1 cellular context compared by ENCODE assay signal in genomic region chr10:125002044-125002422, GRCh38.
TF ChIP-seq lines count a peak whose summit lies in the region.

No MANE protein-coding gene starts in this region.

TF ChIP-seq in HepG2, 621 proteins besides CTCF, POLR2A, EP300 and RAD21:
- TF ChIP-seq, protein P1, sequence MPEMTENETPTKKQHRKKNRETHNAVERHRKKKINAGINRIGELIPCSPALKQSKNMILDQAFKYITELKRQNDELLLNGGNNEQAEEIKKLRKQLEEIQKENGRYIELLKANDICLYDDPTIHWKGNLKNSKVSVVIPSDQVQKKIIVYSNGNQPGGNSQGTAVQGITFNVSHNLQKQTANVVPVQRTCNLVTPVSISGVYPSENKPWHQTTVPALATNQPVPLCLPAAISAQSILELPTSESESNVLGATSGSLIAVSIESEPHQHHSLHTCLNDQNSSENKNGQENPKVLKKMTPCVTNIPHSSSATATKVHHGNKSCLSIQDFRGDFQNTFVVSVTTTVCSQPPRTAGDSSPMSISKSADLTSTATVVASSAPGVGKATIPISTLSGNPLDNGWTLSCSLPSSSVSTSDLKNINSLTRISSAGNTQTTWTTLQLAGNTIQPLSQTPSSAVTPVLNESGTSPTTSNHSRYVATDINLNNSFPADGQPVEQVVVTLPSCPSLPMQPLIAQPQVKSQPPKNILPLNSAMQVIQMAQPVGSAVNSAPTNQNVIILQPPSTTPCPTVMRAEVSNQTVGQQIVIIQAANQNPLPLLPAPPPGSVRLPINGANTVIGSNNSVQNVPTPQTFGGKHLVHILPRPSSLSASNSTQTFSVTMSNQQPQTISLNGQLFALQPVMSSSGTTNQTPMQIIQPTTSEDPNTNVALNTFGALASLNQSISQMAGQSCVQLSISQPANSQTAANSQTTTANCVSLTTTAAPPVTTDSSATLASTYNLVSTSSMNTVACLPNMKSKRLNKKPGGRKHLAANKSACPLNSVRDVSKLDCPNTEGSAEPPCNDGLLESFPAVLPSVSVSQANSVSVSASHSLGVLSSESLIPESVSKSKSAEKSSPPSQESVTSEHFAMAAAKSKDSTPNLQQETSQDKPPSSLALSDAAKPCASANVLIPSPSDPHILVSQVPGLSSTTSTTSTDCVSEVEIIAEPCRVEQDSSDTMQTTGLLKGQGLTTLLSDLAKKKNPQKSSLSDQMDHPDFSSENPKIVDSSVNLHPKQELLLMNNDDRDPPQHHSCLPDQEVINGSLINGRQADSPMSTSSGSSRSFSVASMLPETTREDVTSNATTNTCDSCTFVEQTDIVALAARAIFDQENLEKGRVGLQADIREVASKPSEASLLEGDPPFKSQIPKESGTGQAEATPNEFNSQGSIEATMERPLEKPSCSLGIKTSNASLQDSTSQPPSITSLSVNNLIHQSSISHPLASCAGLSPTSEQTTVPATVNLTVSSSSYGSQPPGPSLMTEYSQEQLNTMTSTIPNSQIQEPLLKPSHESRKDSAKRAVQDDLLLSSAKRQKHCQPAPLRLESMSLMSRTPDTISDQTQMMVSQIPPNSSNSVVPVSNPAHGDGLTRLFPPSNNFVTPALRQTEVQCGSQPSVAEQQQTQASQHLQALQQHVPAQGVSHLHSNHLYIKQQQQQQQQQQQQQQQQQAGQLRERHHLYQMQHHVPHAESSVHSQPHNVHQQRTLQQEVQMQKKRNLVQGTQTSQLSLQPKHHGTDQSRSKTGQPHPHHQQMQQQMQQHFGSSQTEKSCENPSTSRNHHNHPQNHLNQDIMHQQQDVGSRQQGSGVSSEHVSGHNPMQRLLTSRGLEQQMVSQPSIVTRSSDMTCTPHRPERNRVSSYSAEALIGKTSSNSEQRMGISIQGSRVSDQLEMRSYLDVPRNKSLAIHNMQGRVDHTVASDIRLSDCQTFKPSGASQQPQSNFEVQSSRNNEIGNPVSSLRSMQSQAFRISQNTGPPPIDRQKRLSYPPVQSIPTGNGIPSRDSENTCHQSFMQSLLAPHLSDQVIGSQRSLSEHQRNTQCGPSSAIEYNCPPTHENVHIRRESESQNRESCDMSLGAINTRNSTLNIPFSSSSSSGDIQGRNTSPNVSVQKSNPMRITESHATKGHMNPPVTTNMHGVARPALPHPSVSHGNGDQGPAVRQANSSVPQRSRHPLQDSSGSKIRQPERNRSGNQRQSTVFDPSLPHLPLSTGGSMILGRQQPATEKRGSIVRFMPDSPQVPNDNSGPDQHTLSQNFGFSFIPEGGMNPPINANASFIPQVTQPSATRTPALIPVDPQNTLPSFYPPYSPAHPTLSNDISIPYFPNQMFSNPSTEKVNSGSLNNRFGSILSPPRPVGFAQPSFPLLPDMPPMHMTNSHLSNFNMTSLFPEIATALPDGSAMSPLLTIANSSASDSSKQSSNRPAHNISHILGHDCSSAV (CRISPR knock-in tag; IDR thresholded peaks at IDR 0.05; ENCODE audit: borderline replicate concordance), result no peak
- TF ChIP-seq KLF12 (CRISPR knock-in tag; IDR thresholded peaks at IDR 0.05; ENCODE audit: borderline replicate concordance) (no peak), NAIF1 (CRISPR knock-in tag; IDR thresholded peaks at IDR 0.05; ENCODE audit: borderline replicate concordance) (no peak), ZNF496 (CRISPR knock-in tag; IDR thresholded peaks at IDR 0.05; ENCODE audit: insufficient replicate concordance) (no peak), ZNF18 (CRISPR knock-in tag; IDR thresholded peaks at IDR 0.05; ENCODE audit: insufficient replicate concordance) (no peak), ZNF720 (CRISPR knock-in tag; IDR thresholded peaks at IDR 0.05) (no peak), REPIN1 (CRISPR knock-in tag; IDR thresholded peaks at IDR 0.05; ENCODE audit: borderline replicate concordance, low read depth) (no peak), ZNF558 (CRISPR knock-in tag; IDR thresholded peaks at IDR 0.05; ENCODE audit: borderline replicate concordance) (no peak), ZSCAN21 (CRISPR knock-in tag; IDR thresholded peaks at IDR 0.05; ENCODE audit: borderline replicate concordance) (no peak), ZBTB43 (CRISPR knock-in tag; conservative IDR thresholded peaks at IDR 0.05) (no peak), ZNF12 (CRISPR knock-in tag; IDR thresholded peaks at IDR 0.05) (no peak), SIX4 (CRISPR knock-in tag; IDR thresholded peaks at IDR 0.05) (no peak), ELF3 (CRISPR knock-in tag; IDR thresholded peaks at IDR 0.05) (no peak), ZNF672 (CRISPR knock-in tag; IDR thresholded peaks at IDR 0.05) (no peak), MTA3 (CRISPR knock-in tag; IDR thresholded peaks at IDR 0.05) (no peak), HMG20A (CRISPR knock-in tag; IDR thresholded peaks at IDR 0.05; ENCODE audit: borderline replicate concordance) (no peak), ZC3H13 (CRISPR knock-in tag; IDR thresholded peaks at IDR 0.05) (no peak), ZIK1 (CRISPR knock-in tag; IDR thresholded peaks at IDR 0.05; ENCODE audit: borderline replicate concordance, low read depth) (no peak)
